Comparison of ENCODE assay signal across 15 cellular contexts in genomic region chr5:133664422-133664821, GRCh38. TPM values are rescaled to one million over a fixed set of nuclear protein-coding genes. Genes with fewer than 3 reads are reported as not detected.
DNase-seq lines count a peak whose midpoint lies in the region; ATAC-seq and TF ChIP-seq lines count a peak whose summit lies in the region.
"Had no signal": no experiment of that assay in that cellular context is flagged by ENCODE, and none has a peak within 500 bp of the region (broad histone marks: within the 10 kb centered on the region; RNA-seq: fewer than 3 reads in every experiment).

No MANE protein-coding gene starts in this region.

- BruUV-seq in PC-9 (replicated peaks; lab: Mats Ljungman, UMichigan): no TSS peak

- CTCF ChIA-PET in PC-9 (lab: Charles Lee): no interaction called here

- no peak overlapping the region for H2AFZ ChIP-seq in PC-9

- H3K79me2 ChIP-seq in PC-9 (ENCODE audit: low read depth): no peaks in the 10 kb centered on the region

- H3K9me3 ChIP-seq in right atrium auricular region (no peaks in the 10 kb centered on the region), PC-9 (ENCODE audit: insufficient read depth, low read depth) (no peaks in the 10 kb centered on the region), vagina (no peaks in the 10 kb centered on the region), thyroid gland (no peaks in the 10 kb centered on the region)

- WGBS in thyroid gland, 2 donors: 94 to 95% methylated on average over 2 of the region's 2 CpGs

- TF ChIP-seq CTCF in right atrium auricular region (IDR thresholded peaks at IDR 0.05): no peak
- TF ChIP-seq CTCF in PC-9 (conservative IDR thresholded peaks at IDR 0.05): no peak
- TF ChIP-seq CTCF in epithelial cell of esophagus (IDR thresholded peaks at IDR 0.05; ENCODE audit: insufficient read depth, low read depth, low read length, missing control alignments): no peak
- TF ChIP-seq CTCF in vagina (IDR thresholded peaks at IDR 0.05): no peak
- TF ChIP-seq CTCF in thyroid gland (IDR thresholded peaks at IDR 0.05): no peak

- H3K4me2 ChIP-seq in PC-9: peak overlapping the region; percentile 20; the same call in 1 of the 2 replicates

- H3K36me3 ChIP-seq in right atrium auricular region: no peaks in the 10 kb centered on the region
- no peaks in the 10 kb centered on the region for H3K36me3 ChIP-seq in PC-9 (ENCODE audit: low read depth)
- no peaks in the 10 kb centered on the region for H3K36me3 ChIP-seq in vagina
- H3K36me3 ChIP-seq in thyroid gland: no peaks in the 10 kb centered on the region

- ATAC-seq in left cardiac atrium: no peak
- ATAC-seq: activated T-cell treated with anti-CD3 and anti-CD28 coated beads, Interleukin-2, amount 50 U/mL, for 72 hours; stimulated activated effector memory CD8-positive, alpha-beta T cell treated with anti-CD3 and anti-CD28 coated beads, Interleukin-12 subunit alpha, Interleukin-12 subunit beta, amount 100 ng/mL, for 72 hours had no signal

- H3K27me3 ChIP-seq in right atrium auricular region (no peaks in the 10 kb centered on the region), PC-9 (ENCODE audit: insufficient read depth, low read depth) (no peaks in the 10 kb centered on the region), vagina (no peaks in the 10 kb centered on the region), thyroid gland (no peaks in the 10 kb centered on the region)

- H3K4me3 ChIP-seq in right atrium auricular region (no peak overlapping the region), PC-9 (no peak overlapping the region), epithelial cell of esophagus (ENCODE audit: low read length) (no peak overlapping the region), vagina (no peak overlapping the region), thyroid gland (replicated peaks in 1 of 3) (no peak overlapping the region)

- peaks cover 34% of the 10 kb centered on the region for H3F3A ChIP-seq in PC-9 (ENCODE audit: insufficient read depth, low read depth)

- H3K9me2 ChIP-seq in PC-9 (ENCODE audit: insufficient read depth): no peaks in the 10 kb centered on the region

- intact Hi-C loops in left cardiac atrium (cut with DNase I): no loop called here
- intact Hi-C loops in PC-9 (cut with micrococcal nuclease; ENCODE audit: unreplicated experiment): no loop called here
- intact Hi-C loops in vagina (cut with DNase I): no loop called here
- intact Hi-C loops in thyroid gland (cut with DNase I): no loop called here

- TF ChIP-seq POLR2A in vagina (IDR thresholded peaks at IDR 0.05) (no peak), thyroid gland (IDR thresholded peaks at IDR 0.05) (no peak)

- POLR2A ChIA-PET in PC-9 (lab: Charles Lee; ENCODE audit: unreplicated experiment): no interaction called here

- H3K27ac ChIP-seq in right atrium auricular region (no peak overlapping the region), PC-9 (peak overlapping the region; percentile 24), vagina (no peak overlapping the region), thyroid gland (no peak overlapping the region)

- H3K4me1 ChIP-seq in right atrium auricular region (no peaks in the 10 kb centered on the region), PC-9 (replicated peaks; ENCODE audit: insufficient read depth) (peaks cover 45% of the 10 kb centered on the region), vagina (no peaks in the 10 kb centered on the region), thyroid gland (no peaks in the 10 kb centered on the region)

- no peaks in the 10 kb centered on the region for H4K20me1 ChIP-seq in PC-9 (ENCODE audit: insufficient read depth)

- DNase-seq in right atrium auricular region (ENCODE audit: low spot score): peak; percentile 30
- no peak for DNase-seq in left cardiac atrium
- peak in 1 of 2 experiments; percentile 89 for DNase-seq in PC-9
- DNase-seq in epithelial cell of esophagus (ENCODE audit: low read depth): peak; percentile 91
- peak; percentile 29 to 85 for DNase-seq in vagina (ENCODE audit: extremely low spot score in 2 of 2)
- no peak for DNase-seq in NCI-H526 (lab: John Stamatoyannopoulos, UW)
- DNase-seq in thyroid gland: no peak
- no peak for DNase-seq in NCI-H1694 (lab: John Stamatoyannopoulos, UW)
- DNase-seq: activated CD4-positive, CD25-positive, alpha-beta regulatory T cell treated with anti-CD3 and anti-CD28 coated beads, Interleukin-2, amount 50 U/mL, for 72 hours; activated T-cell treated with anti-CD3 and anti-CD28 coated beads, Interleukin-2, amount 50 U/mL, for 72 hours; MV-4-11; NCI-H446; Right ventricle myocardium superior; stimulated activated CD4-positive, alpha-beta T cell treated with anti-CD3 and anti-CD28 coated beads, Interleukin-2, amount 100 ng/mL, for 24 hours had no signal

RNA-seq across cellular contexts. Expression of gene FSTL4, which starts 52.1 kb away (rescaled TPM):
- total RNA-seq in right atrium auricular region: not detected
- under 1 TPM in 1 of 2 donors, not detected in 1; 0.21 TPM for total RNA-seq in left cardiac atrium
- not detected in 2 replicates for total RNA-seq in PC-9 (2021)
- total RNA-seq in vagina: 3.7 TPM
- total RNA-seq in thyroid gland: under 1 TPM in 2 of 4 donors, not detected in 2; 0.10 to 0.13 TPM
- total RNA-seq: activated T-cell treated with anti-CD3 and anti-CD28 coated beads, Interleukin-2, amount 50 U/mL, for 72 hours; Right ventricle myocardium superior had no signal

Comparison
In these comparisons a context has a peak if more than half of its experiments do, and no peak if none do; other contexts are left out.
1. DNase-seq: peak in right atrium auricular region (single experiment), epithelial cell of esophagus (single experiment) and vagina (2 of 2); none in left cardiac atrium (single experiment), NCI-H526 (0 of 2), thyroid gland (0 of 2) and NCI-H1694 (single experiment).